ENCODE assay signal across 25 cellular contexts in genomic region chr17:78109489-78109761, GRCh38. TPM values are rescaled to one million over a fixed set of nuclear protein-coding genes. Genes with fewer than 3 reads are reported as not detected.
"Had no signal": no experiment of that assay in that cellular context is flagged by ENCODE, and none has a peak within 500 bp of the region (broad histone marks: within the 10 kb centered on the region; RNA-seq: fewer than 3 reads in every experiment).

No MANE protein-coding gene starts in this region.

- DNase-seq: central memory CD4-positive, alpha-beta T cell; effector CD4-positive, alpha-beta T cell; foreskin melanocyte; islet precursor cell; left cardiac atrium; naive thymus-derived CD4-positive, alpha-beta T cell; spleen; stimulated activated CD4-positive, alpha-beta T cell treated with anti-CD3 and anti-CD28 coated beads, Interleukin-15, amount 100 ng/mL, for 24 hours; stimulated activated CD4-positive, alpha-beta T cell treated with anti-CD3 and anti-CD28 coated beads, Interleukin-1b, Interleukin-23, amount 100 ng/mL, for 48 hours; stimulated activated CD4-positive, alpha-beta T cell treated with anti-CD3 and anti-CD28 coated beads, Interleukin-4, amount 100 ng/mL, for 4 hours; stimulated activated naive CD4-positive, alpha-beta T cell; stomach had no signal

- H3K27me3 Mint-ChIP-seq: dendritic cell treated with granulocyte-macrophage colony-stimulating factor and Interleukin-4, amounts not matched to agents 40 ng/mL and 50 ng/mL, for 4 days; naive thymus-derived CD4-positive, alpha-beta T cell; type B pancreatic cell had no signal

- H3K4me3 ChIP-seq: heart left ventricle, right atrium auricular region, spleen, stomach had no signal

- H3K9me3 ChIP-seq: heart left ventricle, right atrium auricular region, spleen, stomach had no signal

- FAIRE-seq: bronchial epithelial cell, urothelium cell line had no signal

- H3K9me3 Mint-ChIP-seq: dendritic cell treated with granulocyte-macrophage colony-stimulating factor and Interleukin-4, amounts not matched to agents 40 ng/mL and 50 ng/mL, for 4 days; type B pancreatic cell had no signal

- H3K4me3 Mint-ChIP-seq: dendritic cell treated with granulocyte-macrophage colony-stimulating factor and Interleukin-4, amounts not matched to agents 40 ng/mL and 50 ng/mL, for 4 days; type B pancreatic cell had no signal

- H3K27ac ChIP-seq: right atrium auricular region, spleen, stomach had no signal

- H3K27ac Mint-ChIP-seq: dendritic cell treated with granulocyte-macrophage colony-stimulating factor and Interleukin-4, amounts not matched to agents 40 ng/mL and 50 ng/mL, for 4 days; type B pancreatic cell had no signal

- H3K27me3 ChIP-seq: heart left ventricle, right atrium auricular region, spleen, stomach had no signal

- ATAC-seq: left cardiac atrium; naive thymus-derived CD4-positive, alpha-beta T cell had no signal

RNA-seq across cellular contexts. Expression of gene TMC8, which starts 21.1 kb away (rescaled TPM):
- total RNA-seq: bronchial epithelial cell had no signal

RNA-seq across cellular contexts. Expression of gene C17orf99, which starts 36.8 kb away (rescaled TPM):
- total RNA-seq: bronchial epithelial cell, glomerular endothelial cell, heart left ventricle, left cardiac atrium, lung microvascular endothelial cell, mesenteric fat pad, mononuclear cell, osteocyte, right atrium auricular region, stomach had no signal
- polyA plus RNA-seq: heart left ventricle; liver; naive thymus-derived CD4-positive, alpha-beta T cell; neural cell had no signal
